Comparison of ENCODE assay signal across 9 cellular contexts in the genomic region with DNA sequence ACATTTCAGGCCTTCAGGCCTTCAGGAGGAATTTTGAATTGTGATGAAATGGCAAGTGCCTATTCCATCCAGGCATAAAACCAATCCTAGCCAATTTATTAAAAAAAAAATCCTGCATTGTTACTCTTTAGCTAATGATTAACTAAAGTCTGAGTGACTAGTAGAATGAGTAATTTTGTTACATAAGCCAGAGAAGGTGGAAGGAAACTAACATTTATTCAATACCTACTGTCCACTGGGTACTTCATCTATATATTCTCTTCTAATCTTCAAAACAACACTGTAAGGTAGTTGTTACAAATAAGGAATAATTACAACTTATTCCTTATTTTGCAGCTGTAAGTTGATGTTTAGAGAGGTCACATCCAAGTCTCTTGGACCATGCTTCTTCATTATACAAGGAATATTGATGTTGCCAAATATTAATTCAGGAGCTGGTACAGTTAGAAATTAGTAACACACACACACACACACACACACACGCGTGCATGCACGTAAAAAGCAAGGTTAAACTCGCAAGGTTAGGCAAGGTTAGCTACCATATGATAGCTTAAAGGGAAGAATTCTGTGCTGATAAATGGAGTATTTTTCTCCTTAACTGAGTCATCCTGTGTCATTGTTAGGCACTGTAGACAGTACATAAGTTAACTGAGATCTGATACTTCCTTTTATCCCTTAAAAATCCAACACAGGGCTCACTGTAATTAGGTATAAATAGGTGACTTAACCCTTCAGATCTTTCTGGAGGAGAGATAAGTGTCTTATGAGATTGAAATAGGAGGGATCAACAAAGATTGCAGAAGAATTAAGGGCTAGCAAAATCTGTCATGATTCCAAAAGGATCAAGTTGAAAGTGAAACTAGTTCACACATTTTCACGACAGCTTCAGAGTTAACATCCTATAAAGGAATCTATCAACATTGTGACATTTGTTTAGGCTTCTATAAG.
DNase-seq lines count a peak whose midpoint lies in the region; ATAC-seq and TF ChIP-seq lines count a peak whose summit lies in the region.
"Had no signal": no experiment of that assay in that cellular context is flagged by ENCODE, and none has a peak within 500 bp of the region (broad histone marks: within the 10 kb centered on the region; RNA-seq: fewer than 3 reads in every experiment).

No MANE protein-coding gene starts in this region.

- H3K79me2 ChIP-seq in SK-N-SH (ENCODE audit: insufficient read depth), result no peaks in the 10 kb centered on the region

- H3K27ac ChIP-seq in SK-N-SH (ENCODE audit: low read depth in 2 of 2, low read length in 1 of 2), result peak overlapping the region; percentile 22 to 50; a peak in 3 of 4 replicates

- H3F3A ChIP-seq in SK-N-SH (replicated peaks; ENCODE audit: insufficient read depth), result peaks cover 4% of the 10 kb centered on the region

- ATAC-seq in Right ventricle myocardium superior (ENCODE audit: poor library complexity) (peak; percentile 45), GM21528 (IDR thresholded peaks at IDR 0.05; ENCODE audit: low FRiP score, unreplicated experiment) (no peak)

- H3K36me3 ChIP-seq in SK-N-SH (replicated peaks in 1 of 2; ENCODE audit: control insufficient read depth in 1 of 2, insufficient read depth in 2 of 2, low read length in 1 of 2) (no peaks in the 10 kb centered on the region), skeletal muscle satellite cell (ENCODE audit: insufficient read depth, low read length) (no peaks in the 10 kb centered on the region)

- TF ChIP-seq EP300 in SK-N-SH (IDR thresholded peaks at IDR 0.05; ENCODE audit: borderline replicate concordance in 1 of 2, low read depth in 1 of 2, low read length in 1 of 2), result peak in 1 of 2 experiments; percentile 11; a peak in 1 of 4 replicates

- CTCF ChIA-PET in SK-N-SH (lab: Yijun Ruan, JAX), result interaction anchor here (0.6 to 1.7 kb wide), 2 partner anchors 28 to 39 kb away, joined by 3 read pairs; no protein-coding TSS in a partner anchor

- no peaks in the 10 kb centered on the region for H3K27me3 Mint-ChIP-seq in glutamatergic neuron (ENCODE audit: unreplicated experiment)

- no peak overlapping the region for H3K27ac Mint-ChIP-seq in glutamatergic neuron (ENCODE audit: unreplicated experiment)

- peak overlapping the region; percentile 54 for H3K4me2 ChIP-seq in SK-N-SH
- peak overlapping the region; percentile 81 for H3K4me2 ChIP-seq in skeletal muscle satellite cell (ENCODE audit: low read length)

- no peaks in the 10 kb centered on the region for H3K4me1 Mint-ChIP-seq in glutamatergic neuron (ENCODE audit: low read depth, unreplicated experiment)

- intact Hi-C loops in Right ventricle myocardium superior (cut with DNase I), result no loop called here

- DNase-seq in HCEC 1CT, result peak; percentile 60
- no peak for DNase-seq in SK-N-SH
- no peak for DNase-seq in Right ventricle myocardium superior
- DNase-seq in activated CD4-positive, CD25-positive, alpha-beta regulatory T cell (lab: John Stamatoyannopoulos, UW), result no peak
- DNase-seq in glutamatergic neuron, result no peak
- no peak for DNase-seq in stimulated activated CD4-positive, alpha-beta T cell treated with anti-CD3 and anti-CD28 coated beads, Interleukin-4, amount 100 ng/mL, for 1 hour
- DNase-seq: stimulated activated CD4-positive, alpha-beta T cell treated with anti-CD3 and anti-CD28 coated beads, Interleukin-4, amount 100 ng/mL, for 24 hours had no signal

- no peak for TF ChIP-seq RAD21 in SK-N-SH (IDR thresholded peaks at IDR 0.05; ENCODE audit: low read length)

- H3K4me3 ChIP-seq in SK-N-SH (ENCODE audit: low read depth in 2 of 2, low read length in 1 of 2), result peak overlapping the region; percentile 36 to 40; a peak in 2 of 4 replicates
- peak overlapping the region; percentile 66 for H3K4me3 ChIP-seq in skeletal muscle satellite cell (ENCODE audit: low read length)

- H3K9me3 ChIP-seq in SK-N-SH (no peaks in the 10 kb centered on the region), skeletal muscle satellite cell (replicated peaks; ENCODE audit: low read length) (no peaks in the 10 kb centered on the region)

- no peaks in the 10 kb centered on the region for H3K27me3 ChIP-seq in SK-N-SH (ENCODE audit: insufficient read depth)
- no peaks in the 10 kb centered on the region for H3K27me3 ChIP-seq in skeletal muscle satellite cell (ENCODE audit: control insufficient read depth, insufficient read depth, low read length)

- H3K4me1 ChIP-seq in SK-N-SH (ENCODE audit: control insufficient read depth in 1 of 2, insufficient read depth in 2 of 2, low read depth in 1 of 2, low read length in 1 of 2) (peaks cover 4% of the 10 kb centered on the region in 2 experiments; a peak in 3 of 4 replicates), skeletal muscle satellite cell (ENCODE audit: control insufficient read depth, insufficient read depth, low read length) (peaks cover 4% of the 10 kb centered on the region)

- peak overlapping the region; percentile 75 for H2AFZ ChIP-seq in SK-N-SH (ENCODE audit: low read depth)

- H4K20me1 ChIP-seq in SK-N-SH (ENCODE audit: insufficient read depth), result no peaks in the 10 kb centered on the region

- no peak overlapping the region for H3K4me3 Mint-ChIP-seq in glutamatergic neuron (ENCODE audit: unreplicated experiment)

- 40% methylated on average over 5 of the region's 5 CpGs for WGBS in SK-N-SH (ENCODE audit: low lambda C conversion rate)

- POLR2A ChIA-PET in SK-N-SH (lab: Yijun Ruan, JAX), result no interaction called here

- H3K9ac ChIP-seq in SK-N-SH (peak overlapping the region; percentile 43; the same call in 1 of the 2 replicates), skeletal muscle satellite cell (ENCODE audit: low read depth, low read length) (peak overlapping the region; percentile 65)

- no peaks in the 10 kb centered on the region for H3K9me3 Mint-ChIP-seq in glutamatergic neuron (ENCODE audit: unreplicated experiment)

- H3K36me3 Mint-ChIP-seq in glutamatergic neuron (ENCODE audit: unreplicated experiment), result no peaks in the 10 kb centered on the region

- H3K9me2 ChIP-seq in SK-N-SH, result no peaks in the 10 kb centered on the region

- no peak for TF ChIP-seq CTCF in SK-N-SH (IDR thresholded peaks at IDR 0.05)
- no peak for TF ChIP-seq CTCF in glutamatergic neuron (IDR thresholded peaks at IDR 0.05; ENCODE audit: partially characterized antibody, unreplicated experiment)

TF ChIP-seq in SK-N-SH, 30 proteins besides CTCF, POLR2A, EP300 and RAD21:
- TF ChIP-seq IRF3 (IDR thresholded peaks at IDR 0.05; ENCODE audit: low read depth, low read length) (no peak), MAX (IDR thresholded peaks at IDR 0.05; ENCODE audit: low read depth) (0 out of 2 replicates have a peak, but pooled peaks have one; percentile 12), TCF12 (IDR thresholded peaks at IDR 0.05) (peak; percentile 20; the same call in 1 of the 2 replicates), FOSL2 (IDR thresholded peaks at IDR 0.05; ENCODE audit: borderline replicate concordance, low read depth) (peak; percentile 70; the same call in 1 of the 2 replicates), EZH2phosphoT487 (IDR thresholded peaks at IDR 0.05; ENCODE audit: borderline replicate concordance, low read depth) (no peak), JUND (IDR thresholded peaks at IDR 0.05) (peak; percentile 32)
- TF ChIP-seq, protein P1, sequence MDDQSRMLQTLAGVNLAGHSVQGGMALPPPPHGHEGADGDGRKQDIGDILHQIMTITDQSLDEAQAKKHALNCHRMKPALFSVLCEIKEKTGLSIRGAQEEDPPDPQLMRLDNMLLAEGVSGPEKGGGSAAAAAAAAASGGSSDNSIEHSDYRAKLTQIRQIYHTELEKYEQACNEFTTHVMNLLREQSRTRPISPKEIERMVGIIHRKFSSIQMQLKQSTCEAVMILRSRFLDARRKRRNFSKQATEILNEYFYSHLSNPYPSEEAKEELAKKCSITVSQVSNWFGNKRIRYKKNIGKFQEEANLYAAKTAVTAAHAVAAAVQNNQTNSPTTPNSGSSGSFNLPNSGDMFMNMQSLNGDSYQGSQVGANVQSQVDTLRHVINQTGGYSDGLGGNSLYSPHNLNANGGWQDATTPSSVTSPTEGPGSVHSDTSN (IDR thresholded peaks at IDR 0.05), result peak; percentile 45
